Comparison of ENCODE assay signal across 17 cellular contexts in the genomic region with DNA sequence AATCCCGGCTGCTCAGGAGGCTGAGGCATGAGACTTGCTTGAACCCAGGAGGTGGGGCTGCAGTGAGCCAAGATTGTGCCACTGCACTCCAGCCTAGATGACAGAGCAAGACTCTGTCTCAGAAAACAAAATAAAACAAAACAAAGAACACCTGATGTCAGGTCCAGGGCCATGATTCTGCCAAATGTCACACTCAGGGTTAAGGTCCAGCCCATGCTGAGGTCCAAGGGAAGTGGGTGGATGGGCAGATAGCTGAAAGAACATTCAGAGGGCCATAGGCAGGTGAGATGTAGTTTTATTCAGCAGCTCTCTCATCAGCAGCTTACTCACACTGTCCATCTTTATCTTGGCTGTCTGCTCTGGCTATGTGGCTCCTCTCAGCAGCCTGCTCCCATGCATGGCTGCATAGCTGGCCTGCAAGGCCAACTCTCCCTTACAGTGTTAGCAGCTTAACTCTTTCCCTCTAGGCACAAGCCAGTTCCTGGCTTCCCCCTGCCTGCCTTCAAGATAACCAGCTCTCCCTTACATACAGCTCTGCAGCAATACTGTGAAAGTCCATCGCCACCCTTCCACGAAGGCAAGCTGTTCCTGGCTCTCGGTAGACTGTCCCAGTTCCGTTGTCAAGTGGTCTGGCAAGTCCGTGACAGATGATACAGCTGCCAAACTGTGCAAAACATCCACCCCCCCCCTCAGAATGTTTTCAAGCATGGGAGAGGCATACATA.
DNase-seq lines count a peak whose midpoint lies in the region; ATAC-seq and TF ChIP-seq lines count a peak whose summit lies in the region.
"Had no signal": no experiment of that assay in that cellular context is flagged by ENCODE, and none has a peak within 500 bp of the region (broad histone marks: within the 10 kb centered on the region; RNA-seq: fewer than 3 reads in every experiment).

No MANE protein-coding gene starts in this region.

- H3K9me2 ChIP-seq in GM23338 (ENCODE audit: insufficient read depth) = no peaks in the 10 kb centered on the region

- H3K36me3 ChIP-seq in esophagus muscularis mucosa = no peaks in the 10 kb centered on the region
- no peaks in the 10 kb centered on the region for H3K36me3 ChIP-seq in left lung
- no peaks in the 10 kb centered on the region for H3K36me3 ChIP-seq in GM23338 (ENCODE audit: insufficient read depth)
- H3K36me3 ChIP-seq: MG63, SJCRH30 had no signal

- WGBS in esophagus muscularis mucosa = 82% methylated on average over 6 of the region's 6 CpGs

- H3K4me3 Mint-ChIP-seq in GM23338 = no peak overlapping the region
- H3K4me3 Mint-ChIP-seq: CD4-positive, CD25-positive, alpha-beta regulatory T cell had no signal

- H3K9me3 ChIP-seq in esophagus muscularis mucosa (no peaks in the 10 kb centered on the region), left lung (no peaks in the 10 kb centered on the region)
- H3K9me3 ChIP-seq: MG63, SJCRH30 had no signal

- H3K4me3 ChIP-seq in esophagus muscularis mucosa = no peak overlapping the region
- H3K4me3 ChIP-seq in left lung = no peak overlapping the region
- no peak overlapping the region for H3K4me3 ChIP-seq in GM23338
- H3K4me3 ChIP-seq: MG63, SJCRH30 had no signal

- H3K9me3 Mint-ChIP-seq in GM23338 = peaks cover 14% of the 10 kb centered on the region
- H3K9me3 Mint-ChIP-seq: CD4-positive, CD25-positive, alpha-beta regulatory T cell had no signal

- TF ChIP-seq POLR2A in esophagus muscularis mucosa (IDR thresholded peaks at IDR 0.05; ENCODE audit: low read depth) = no peak

- no peak for TF ChIP-seq CTCF in esophagus muscularis mucosa (IDR thresholded peaks at IDR 0.05)
- TF ChIP-seq CTCF in left lung (IDR thresholded peaks at IDR 0.05) = no peak
- TF ChIP-seq CTCF in GM23338 (conservative IDR thresholded peaks at IDR 0.05; ENCODE audit: low read depth in 2 of 2) = no peak

- no peak for DNase-seq in Right ventricle myocardium inferior (ENCODE audit: missing footprints)
- no peak for DNase-seq in cardiac septum (ENCODE audit: low spot score)
- peak; percentile 83 for DNase-seq in esophagus muscularis mucosa (ENCODE audit: extremely low spot score)
- no peak for DNase-seq in left lung
- no peak for DNase-seq in NCI-H128 (lab: John Stamatoyannopoulos, UW; ENCODE audit: unreplicated experiment)
- DNase-seq in DMS79 (lab: John Stamatoyannopoulos, UW) = no peak
- no peak for DNase-seq in GM23338 (ENCODE audit: low spot score)
- DNase-seq: ACHN; CD4-positive, CD25-positive, alpha-beta regulatory T cell; H7; MG63; NCI-H1092 treated with DMSO at 0.1 percent for 48 hours; NCI-H1694 treated with DMSO at 0.1 percent for 48 hours; NCI-H2171; NCI-H446 treated with DMSO at 0.1 percent for 48 hours; NCI-H82; SJCRH30 had no signal

- no peaks in the 10 kb centered on the region for H3K79me2 ChIP-seq in GM23338 (replicated peaks; ENCODE audit: insufficient read depth)

- ATAC-seq in Right ventricle myocardium inferior = peak; percentile 56
- peak; percentile 25 for ATAC-seq in left lung
- no peak for ATAC-seq in GM23338

- intact Hi-C loops in Right ventricle myocardium inferior (cut with DNase I) (no loop called here), cardiac septum (cut with DNase I) (no loop called here), esophagus muscularis mucosa (cut with DNase I) (no loop called here), left lung (cut with DNase I) (no loop called here)

- H4K20me1 ChIP-seq in GM23338 (replicated peaks; ENCODE audit: insufficient read depth) = no peaks in the 10 kb centered on the region

- H3K4me1 ChIP-seq in esophagus muscularis mucosa (no peaks in the 10 kb centered on the region), left lung (no peaks in the 10 kb centered on the region), GM23338 (ENCODE audit: insufficient read depth) (no peaks in the 10 kb centered on the region; the same call in 1 of the 2 replicates)
- H3K4me1 ChIP-seq: SJCRH30 had no signal

- H3K27me3 ChIP-seq in esophagus muscularis mucosa (no peaks in the 10 kb centered on the region), left lung (no peaks in the 10 kb centered on the region), GM23338 (ENCODE audit: insufficient read depth) (no peaks in the 10 kb centered on the region)
- H3K27me3 ChIP-seq: SJCRH30 had no signal

- H3K4me1 Mint-ChIP-seq in GM23338 = peaks cover 5% of the 10 kb centered on the region; the same call in 2 of the 3 replicates
- H3K4me1 Mint-ChIP-seq: CD4-positive, CD25-positive, alpha-beta regulatory T cell had no signal

- H3F3A ChIP-seq in GM23338 (replicated peaks; ENCODE audit: low read depth) = no peaks in the 10 kb centered on the region

- H3K4me2 ChIP-seq in GM23338 = no peak overlapping the region

- peaks cover 8% of the 10 kb centered on the region; the same call in 2 of the 3 replicates for H3K36me3 Mint-ChIP-seq in GM23338 (ENCODE audit: low read depth)
- H3K36me3 Mint-ChIP-seq: CD4-positive, CD25-positive, alpha-beta regulatory T cell had no signal

- H3K27ac Mint-ChIP-seq in GM23338 = no peak overlapping the region
- H3K27ac Mint-ChIP-seq: CD4-positive, CD25-positive, alpha-beta regulatory T cell had no signal

- H3K27me3 Mint-ChIP-seq in GM23338 (ENCODE audit: insufficient read depth, low read depth, poor library complexity) = peaks cover 7% of the 10 kb centered on the region

- no peak overlapping the region for H3K27ac ChIP-seq in esophagus muscularis mucosa (replicated peaks in 1 of 4)
- no peak overlapping the region for H3K27ac ChIP-seq in left lung
- H3K27ac ChIP-seq in GM23338 (ENCODE audit: low read depth) = no peak overlapping the region
- H3K27ac ChIP-seq: SJCRH30 had no signal

- no peak for TF ChIP-seq EP300 in esophagus muscularis mucosa (IDR thresholded peaks at IDR 0.05)

- H2AFZ ChIP-seq in GM23338 = no peak overlapping the region

TF ChIP-seq in GM23338, 12 proteins besides CTCF, POLR2A, EP300 and RAD21 (continues in another document):
- TF ChIP-seq CREB1 (CRISPR knock-in tag; IDR thresholded peaks at IDR 0.05; ENCODE audit: low read depth) (no peak), NANOG (IDR thresholded peaks at IDR 0.05; ENCODE audit: borderline replicate concordance) (no peak), ZNF331 (CRISPR knock-in tag; IDR thresholded peaks at IDR 0.05; ENCODE audit: low read depth) (no peak), ZNF114 (CRISPR knock-in tag; IDR thresholded peaks at IDR 0.05) (no peak), EZH2 (IDR thresholded peaks at IDR 0.05; ENCODE audit: low read depth, unreplicated experiment) (no peak), POLR2AphosphoS5 (IDR thresholded peaks at IDR 0.05; ENCODE audit: low read depth) (no peak), EZH2phosphoT487 (IDR thresholded peaks at IDR 0.05; ENCODE audit: unreplicated experiment) (no peak)
- TF ChIP-seq, protein P1, sequence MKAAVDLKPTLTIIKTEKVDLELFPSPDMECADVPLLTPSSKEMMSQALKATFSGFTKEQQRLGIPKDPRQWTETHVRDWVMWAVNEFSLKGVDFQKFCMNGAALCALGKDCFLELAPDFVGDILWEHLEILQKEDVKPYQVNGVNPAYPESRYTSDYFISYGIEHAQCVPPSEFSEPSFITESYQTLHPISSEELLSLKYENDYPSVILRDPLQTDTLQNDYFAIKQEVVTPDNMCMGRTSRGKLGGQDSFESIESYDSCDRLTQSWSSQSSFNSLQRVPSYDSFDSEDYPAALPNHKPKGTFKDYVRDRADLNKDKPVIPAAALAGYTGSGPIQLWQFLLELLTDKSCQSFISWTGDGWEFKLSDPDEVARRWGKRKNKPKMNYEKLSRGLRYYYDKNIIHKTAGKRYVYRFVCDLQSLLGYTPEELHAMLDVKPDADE (IDR thresholded peaks at IDR 0.05) = no peak
